Comparison of ENCODE assay signal across 8 cellular contexts in the genomic region with DNA sequence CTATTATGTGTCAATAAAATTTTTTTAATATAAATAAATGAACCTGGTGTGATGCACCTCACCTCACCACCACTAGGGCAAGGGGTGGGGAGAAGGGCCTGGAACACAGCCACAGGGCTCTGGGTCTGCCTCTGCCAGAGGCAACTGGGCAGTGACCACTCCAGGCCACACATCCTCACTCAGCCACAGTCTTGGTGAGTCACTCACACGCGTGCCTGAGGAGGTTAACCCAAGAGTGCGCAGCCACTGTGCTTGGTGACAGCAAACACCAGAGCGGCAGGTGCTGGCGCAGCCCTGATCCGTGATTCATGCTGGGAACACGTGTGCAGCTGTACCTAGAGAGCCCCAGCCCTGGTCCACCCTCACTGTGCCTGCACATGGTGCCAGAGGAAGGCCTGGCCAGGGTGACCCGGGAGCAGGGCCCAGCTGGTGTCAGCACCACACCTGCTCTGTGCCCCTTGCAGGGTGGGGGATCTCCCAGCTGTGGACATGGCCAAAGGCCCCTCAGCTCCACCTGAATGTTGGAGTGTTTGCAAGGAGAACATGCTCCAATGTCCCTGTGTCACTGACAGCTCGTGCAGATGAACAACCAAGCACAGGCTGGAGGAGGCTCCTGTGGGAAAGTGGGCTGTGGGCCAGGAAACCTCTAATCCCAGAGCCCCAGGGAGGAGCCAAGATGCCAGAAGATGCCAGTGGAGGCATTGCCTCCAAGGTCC. TPM values are rescaled to one million over a fixed set of nuclear protein-coding genes. Genes with fewer than 3 reads are reported as not detected.
DNase-seq lines count a peak whose midpoint lies in the region; TF ChIP-seq lines count a peak whose summit lies in the region.

No MANE protein-coding gene starts in this region.

- DNase-seq in AG04450 (ENCODE audit: low read depth, low spot score) (no peak), GM12864 (ENCODE audit: low read depth) (no peak), SJCRH30 (peak; percentile 62 to 72), foreskin fibroblast (peak; percentile 39 to 68), transverse colon (no peak), NCI-H1694 (lab: John Stamatoyannopoulos, UW) (no peak), nucleus accumbens (lab: John Stamatoyannopoulos, UW) (no peak), NOMO-1 (lab: John Stamatoyannopoulos, UW; ENCODE audit: unreplicated experiment in 2 of 2) (no peak)

- in situ Hi-C loops in transverse colon (cut with MboI; ENCODE audit: low pct_ligation_motif_present in 1 of 4, low pct_unique_long_range_greater_than_20kb in 1 of 4, low sequenced_read_pairs in 3 of 4): no loop called here

- H3K4me1 ChIP-seq in SJCRH30 (no peaks in the 10 kb centered on the region), transverse colon (peaks cover 5 to 14% (median 7%) of the 10 kb centered on the region in 4 donors)

- no peak for TF ChIP-seq EP300 in transverse colon (IDR thresholded peaks at IDR 0.05; ENCODE audit: low read depth)

- POLR2A ChIA-PET in AG04450 (lab: Yijun Ruan, JAX): no interaction called here

- WGBS in transverse colon (ENCODE audit: low coverage in 1 of 2), 2 donors: 84% methylated on average over 9 of the region's 9 CpGs; no CpG with 5 or more reads in 1 of the 2 donors

- TF ChIP-seq POLR2A in transverse colon (IDR thresholded peaks at IDR 0.05): no peak

- peaks cover 4% of the 10 kb centered on the region; the same call in 1 of the 2 replicates for H3K9me3 ChIP-seq in AG04450 (ENCODE audit: control insufficient read depth, insufficient read depth, low read length)
- H3K9me3 ChIP-seq in SJCRH30 (replicated peaks): no peaks in the 10 kb centered on the region
- no peaks in the 10 kb centered on the region for H3K9me3 ChIP-seq in transverse colon

- intact Hi-C loops in transverse colon (cut with DNase I; ENCODE audit: low total_unique reads): loop anchor here (10.0 kb wide), 1 partner anchor 87 kb away; no protein-coding TSS in a partner anchor

- CTCF ChIA-PET in AG04450 (lab: Charles Lee): no interaction called here

- peak; percentile 49 for TF ChIP-seq CTCF in AG04450 (IDR thresholded peaks at IDR 0.05; ENCODE audit: low read depth, low read length)
- peak; percentile 43 for TF ChIP-seq CTCF in GM12864 (IDR thresholded peaks at IDR 0.05; ENCODE audit: low read depth, low read length, missing control alignments)
- peak; percentile 21 for TF ChIP-seq CTCF in foreskin fibroblast (IDR thresholded peaks at IDR 0.05; ENCODE audit: low read depth, low read length)
- peak; percentile 20 to 38 (median 29) for TF ChIP-seq CTCF in transverse colon (IDR thresholded peaks at IDR 0.05)

- H3K27me3 ChIP-seq in AG04450 (ENCODE audit: control insufficient read depth, insufficient read depth, low read length): no peaks in the 10 kb centered on the region
- no peaks in the 10 kb centered on the region for H3K27me3 ChIP-seq in SJCRH30
- no peaks in the 10 kb centered on the region for H3K27me3 ChIP-seq in transverse colon

- H3K36me3 ChIP-seq in SJCRH30 (no peaks in the 10 kb centered on the region), transverse colon (no peaks in the 10 kb centered on the region)

- no peak overlapping the region for H3K27ac ChIP-seq in AG04450 (ENCODE audit: low read depth, low read length)
- no peak overlapping the region for H3K27ac ChIP-seq in SJCRH30
- H3K27ac ChIP-seq in transverse colon: no peak overlapping the region

- H3K4me3 ChIP-seq in AG04450 (ENCODE audit: low read depth, low read length) (no peak overlapping the region), GM12864 (ENCODE audit: low read depth, low read length) (no peak overlapping the region), SJCRH30 (no peak overlapping the region), foreskin fibroblast (ENCODE audit: low read depth in 1 of 2, low read length in 2 of 2) (no peak overlapping the region), transverse colon (no peak overlapping the region)

RNA-seq across cellular contexts. Expression of a gene that starts 2.1 kb away (rescaled TPM):
- polyA plus RNA-seq in AG04450 (2011; rRNA removed): 36.9 and 37.2 TPM in 2 replicates
- 32.8 and 37.5 TPM in 2 replicates for polyA minus RNA-seq in AG04450 (2011; rRNA and poly(A)+ RNA removed)
- total RNA-seq in SJCRH30 (2014; rRNA removed; shearing (Covaris generic)): 32.2 and 32.5 TPM in 2 replicates
- total RNA-seq in transverse colon: 10 to 100 TPM; 22.7 to 41.5 (median 29.1) TPM

Comparison
In these comparisons a context has a peak if more than half of its experiments do, and no peak if none do; other contexts are left out.
1. DNase-seq: peak in SJCRH30 (2 of 2) and foreskin fibroblast (2 of 2); none in AG04450 (single experiment), GM12864 (single experiment), transverse colon (single experiment), NCI-H1694 (single experiment), nucleus accumbens (0 of 56) and NOMO-1 (0 of 2).
2. Peak in every context shown above with its lines, with median percentiles within 50 percentile points of each other: CTCF ChIP-seq.